13 cellular contexts compared by ENCODE assay signal in genomic region chr12:1995205-1995896, GRCh38. TPM values are rescaled to one million over a fixed set of nuclear protein-coding genes. Genes with fewer than 3 reads are reported as not detected.
DNase-seq lines count a peak whose midpoint lies in the region; ATAC-seq and TF ChIP-seq lines count a peak whose summit lies in the region.
"Had no signal": no experiment of that assay in that cellular context is flagged by ENCODE, and none has a peak within 500 bp of the region (broad histone marks: within the 10 kb centered on the region; RNA-seq: fewer than 3 reads in every experiment).

No MANE protein-coding gene starts in this region.

- H3K27me3 Mint-ChIP-seq in T-helper 17 cell: no peaks in the 10 kb centered on the region

- H3K27ac Mint-ChIP-seq in T-helper 17 cell: peak overlapping the region; percentile 92

- TF ChIP-seq EP300 in tibial nerve (IDR thresholded peaks at IDR 0.05): no peak

- H3K36me3 Mint-ChIP-seq in T-helper 17 cell (ENCODE audit: low read depth): peaks cover 6% of the 10 kb centered on the region

- H3K4me1 ChIP-seq in right lobe of liver: peaks cover 0 to 37% (median 12%) of the 10 kb centered on the region in 4 donors
- H3K4me1 ChIP-seq in tibial nerve: peaks cover 0 to 32% (median 6%) of the 10 kb centered on the region in 4 donors

- TF ChIP-seq CTCF in right lobe of liver (IDR thresholded peaks at IDR 0.05) (no peak), tibial nerve (IDR thresholded peaks at IDR 0.05) (no peak)

- H3K36me3 ChIP-seq in right lobe of liver (peaks cover 0 to 5% (median 0%) of the 10 kb centered on the region in 4 donors), tibial nerve (peaks cover 0 to 41% (median 6%) of the 10 kb centered on the region in 3 donors)

- 89% methylated on average over 4 of the region's 4 CpGs for WGBS in right lobe of liver (ENCODE audit: insufficient coverage, low coverage, low lambda C conversion rate, missing lambda C conversion rate)
- WGBS in tibial nerve, 2 donors: 87 to 90% methylated on average over 4 of the region's 4 CpGs

- H3K9me3 ChIP-seq in T-helper 17 cell (ENCODE audit: control insufficient read depth, low read length, poor library complexity, severe bottlenecking) (no peaks in the 10 kb centered on the region), right lobe of liver (no peaks in the 10 kb centered on the region), tibial nerve (no peaks in the 10 kb centered on the region)
- H3K9me3 ChIP-seq: BLaER1 treated with 17β-estradiol and CSF1 and Interleukin-3, amounts not matched to agents 10 nM and 100 nM had no signal

- intact Hi-C loops in right lobe of liver (cut with DNase I): no loop called here

- H3K4me3 Mint-ChIP-seq in T-helper 17 cell: no peak overlapping the region

- H3K27me3 ChIP-seq in right lobe of liver (no peaks in the 10 kb centered on the region), tibial nerve (no peaks in the 10 kb centered on the region)
- H3K27me3 ChIP-seq: BLaER1 treated with 17β-estradiol and CSF1 and Interleukin-3, amounts not matched to agents 10 nM and 100 nM had no signal

- peak overlapping the region in 2 of 3 donors; percentile 11 to 91 for H3K27ac ChIP-seq in right lobe of liver
- peak overlapping the region in 2 of 4 donors; percentile 28 to 41 for H3K27ac ChIP-seq in tibial nerve
- H3K27ac ChIP-seq: BLaER1 treated with 17β-estradiol and CSF1 and Interleukin-3, amounts not matched to agents 10 nM and 100 nM had no signal

- ATAC-seq in HG02610 (IDR thresholded peaks at IDR 0.05; ENCODE audit: unreplicated experiment) (peak; percentile 51), T-helper 17 cell (no peak), right lobe of liver (no peak), HG02571 (IDR thresholded peaks at IDR 0.05; ENCODE audit: unreplicated experiment) (no peak)

- TF ChIP-seq POLR2A in right lobe of liver (IDR thresholded peaks at IDR 0.05) (no peak), tibial nerve (IDR thresholded peaks at IDR 0.05) (no peak)

- no peak overlapping the region for H3K4me3 ChIP-seq in right lobe of liver
- H3K4me3 ChIP-seq in tibial nerve: no peak overlapping the region
- H3K4me3 ChIP-seq: BLaER1 treated with 17β-estradiol and CSF1 and Interleukin-3, amounts not matched to agents 10 nM and 100 nM had no signal

- DNase-seq in GDM1 (lab: John Stamatoyannopoulos, UW): peak; percentile 47
- no peak for DNase-seq in T-helper 17 cell
- DNase-seq in right lobe of liver: no peak
- no peak for DNase-seq in midbrain (lab: John Stamatoyannopoulos, UW)
- no peak for DNase-seq in tibial nerve (ENCODE audit: low spot score in 2 of 2)
- DNase-seq in NCI-H2227 treated with DMSO at 0.1 percent for 48 hours (lab: John Stamatoyannopoulos, UW): no peak
- DNase-seq: activated effector memory CD4-positive, alpha-beta T cell treated with anti-CD3 and anti-CD28 coated beads, Interleukin-2, amount 50 U/mL, for 16 hours; MM.1S; NCI-H510A; SHP77 had no signal

- peaks cover 31% of the 10 kb centered on the region for H3K4me1 Mint-ChIP-seq in T-helper 17 cell

RNA-seq across cellular contexts. Expression of gene DCP1B, which starts 8.9 kb away (rescaled TPM):
- total RNA-seq in T-helper 17 cell (10 to 100 TPM in 1 of 2 donors, 1 to 10 TPM in 1; 9.7 to 10.5 TPM), right lobe of liver (1 to 10 TPM; 4.1 to 7.6 (median 6.0) TPM), tibial nerve (10 to 100 TPM in 3 of 4 donors, 1 to 10 TPM in 1; 7.5 to 21.0 (median 13.3) TPM)

RNA-seq across cellular contexts. Expression of gene CACNA1C, which starts 57.4 kb away (rescaled TPM):
- total RNA-seq in T-helper 17 cell (under 1 TPM; 0.02 to 0.18 TPM), right lobe of liver (1 to 10 TPM in 1 of 6 experiments, under 1 TPM in 5; 0.18 to 1.0 (median 0.57) TPM), tibial nerve (10 to 100 TPM in 1 of 4 donors, 1 to 10 TPM in 3; 5.2 to 12.9 (median 6.3) TPM)
